8 cellular contexts compared by ENCODE assay signal in genomic region chr14:103384450-103385152, GRCh38. TPM values are rescaled to one million over a fixed set of nuclear protein-coding genes. Genes with fewer than 3 reads are reported as not detected.
DNase-seq lines count a peak whose midpoint lies in the region; ATAC-seq and TF ChIP-seq lines count a peak whose summit lies in the region.

No MANE protein-coding gene starts in this region.

- H3K36me3 Mint-ChIP-seq in CD4-positive, alpha-beta memory T cell = peaks cover 0 to 17% of the 10 kb centered on the region in 2 donors

- TF ChIP-seq CTCF in HCT116 (IDR thresholded peaks at IDR 0.05 in 2 of 3, conservative IDR thresholded peaks at IDR 0.05 in 1 of 3; ENCODE audit: borderline replicate concordance in 1 of 3, insufficient read depth in 1 of 3, low read depth in 2 of 3, low read length in 2 of 3) = no peak
- TF ChIP-seq CTCF in SK-N-SH (IDR thresholded peaks at IDR 0.05) = no peak
- TF ChIP-seq CTCF in foreskin fibroblast (IDR thresholded peaks at IDR 0.05; ENCODE audit: low read depth, low read length) = no peak
- no peak for TF ChIP-seq CTCF in gastrocnemius medialis (IDR thresholded peaks at IDR 0.05 in 4 of 5, conservative IDR thresholded peaks at IDR 0.05 in 1 of 5)

- peaks cover 0 to 2% of the 10 kb centered on the region in 2 donors for H3K27me3 Mint-ChIP-seq in CD4-positive, alpha-beta memory T cell

- H3K79me2 ChIP-seq in HCT116 (ENCODE audit: insufficient read depth, low read length) (peaks cover 44% of the 10 kb centered on the region), SK-N-SH (ENCODE audit: insufficient read depth) (peaks cover 44% of the 10 kb centered on the region)

- H2AFZ ChIP-seq in HCT116 (ENCODE audit: low read depth, low read length, poor library complexity, severe bottlenecking) (no peak overlapping the region), SK-N-SH (ENCODE audit: low read depth) (peak overlapping the region; percentile 77)

- TSS peak; percentile 79 for BruUV-seq in HCT116 (replicated peaks; lab: Mats Ljungman, UMichigan)

- peaks cover 9% of the 10 kb centered on the region; the same call in 1 of the 2 replicates for H4K20me1 ChIP-seq in HCT116 (ENCODE audit: insufficient read depth)
- peaks cover 39% of the 10 kb centered on the region for H4K20me1 ChIP-seq in SK-N-SH (ENCODE audit: insufficient read depth)

- no peak for TF ChIP-seq RAD21 in HCT116 (IDR thresholded peaks at IDR 0.05; ENCODE audit: low read depth)
- no peak for TF ChIP-seq RAD21 in SK-N-SH (IDR thresholded peaks at IDR 0.05; ENCODE audit: low read length)

- H3K27ac Mint-ChIP-seq in CD4-positive, alpha-beta memory T cell = peak overlapping the region; percentile 92 to 97 (median 95)

- no peaks in the 10 kb centered on the region for H3K9me3 ChIP-seq in CD4-positive, alpha-beta memory T cell (ENCODE audit: control insufficient read depth in 1 of 2, low read length in 2 of 2)
- H3K9me3 ChIP-seq in HCT116 (ENCODE audit: control insufficient read depth in 1 of 2, insufficient read depth in 1 of 2, low read depth in 1 of 2, low read length in 2 of 2) (no peaks in the 10 kb centered on the region), SK-N-SH (no peaks in the 10 kb centered on the region), gastrocnemius medialis (no peaks in the 10 kb centered on the region)

- no peaks in the 10 kb centered on the region for H3K9me2 ChIP-seq in HCT116 (ENCODE audit: insufficient read depth)
- H3K9me2 ChIP-seq in SK-N-SH = no peaks in the 10 kb centered on the region

- no peak for TF ChIP-seq POLR2A in HCT116 (IDR thresholded peaks at IDR 0.05; ENCODE audit: borderline replicate concordance, extremely low read depth, insufficient read depth, insufficient read length)
- TF ChIP-seq POLR2A in gastrocnemius medialis (IDR thresholded peaks at IDR 0.05) = no peak

- no peaks in the 10 kb centered on the region for H3K27me3 ChIP-seq in CD4-positive, alpha-beta memory T cell (ENCODE audit: insufficient read depth, low read length)
- H3K27me3 ChIP-seq in HCT116 (ENCODE audit: insufficient read depth, low read length) (no peaks in the 10 kb centered on the region), SK-N-SH (ENCODE audit: insufficient read depth) (no peaks in the 10 kb centered on the region), gastrocnemius medialis (no peaks in the 10 kb centered on the region)

- H3K36me3 ChIP-seq in CD4-positive, alpha-beta memory T cell (ENCODE audit: insufficient read depth, low read length) = no peaks in the 10 kb centered on the region
- no peaks in the 10 kb centered on the region for H3K36me3 ChIP-seq in HCT116 (ENCODE audit: control insufficient read depth in 1 of 2, insufficient read depth in 2 of 2, low read length in 2 of 2)
- H3K36me3 ChIP-seq in SK-N-SH (replicated peaks in 1 of 2; ENCODE audit: control insufficient read depth in 1 of 2, insufficient read depth in 2 of 2, low read length in 1 of 2) = no peaks in the 10 kb centered on the region
- no peaks in the 10 kb centered on the region for H3K36me3 ChIP-seq in gastrocnemius medialis

- peak overlapping the region; percentile 77 for H3K4me2 ChIP-seq in HCT116 (ENCODE audit: low read length)
- peak overlapping the region; percentile 92 for H3K4me2 ChIP-seq in SK-N-SH

- peak overlapping the region; percentile 86 for H3K27ac ChIP-seq in CD4-positive, alpha-beta memory T cell (ENCODE audit: low read depth, low read length)
- H3K27ac ChIP-seq in HCT116 (ENCODE audit: low read depth, low read length) (peak overlapping the region; percentile 87), SK-N-SH (ENCODE audit: low read depth in 2 of 2, low read length in 1 of 2) (peak overlapping the region; percentile 89 to 91), gastrocnemius medialis (peak overlapping the region; percentile 94 to 100 (median 98))

- peaks cover 0 to 2% (median 0%) of the 10 kb centered on the region in 8 donors for H3K9me3 Mint-ChIP-seq in CD4-positive, alpha-beta memory T cell

- peak overlapping the region; percentile 94 for H3K9ac ChIP-seq in HCT116 (ENCODE audit: low read length)
- peak overlapping the region; percentile 97 for H3K9ac ChIP-seq in SK-N-SH

- H3K4me1 ChIP-seq in CD4-positive, alpha-beta memory T cell (ENCODE audit: insufficient read depth, low read length) = peaks cover 33% of the 10 kb centered on the region
- H3K4me1 ChIP-seq in HCT116 (ENCODE audit: control insufficient read depth in 1 of 2, insufficient read depth in 2 of 2, low read length in 2 of 2) (peaks cover 10 to 24% of the 10 kb centered on the region in 2 experiments), SK-N-SH (ENCODE audit: control insufficient read depth in 1 of 2, insufficient read depth in 2 of 2, low read depth in 1 of 2, low read length in 1 of 2) (peaks cover 0 to 10% of the 10 kb centered on the region in 2 experiments; a peak in 1 of 4 replicates), gastrocnemius medialis (peaks cover 25% of the 10 kb centered on the region in 2 donors)

- peak overlapping the region; percentile 67 to 73 for H3K4me3 ChIP-seq in CD4-positive, alpha-beta memory T cell (ENCODE audit: low read length in 2 of 2)
- peak overlapping the region; percentile 97 to 98 for H3K4me3 ChIP-seq in HCT116 (replicated peaks in 1 of 2; ENCODE audit: low read depth in 1 of 2, low read length in 2 of 2)
- peak overlapping the region; percentile 92 to 97 for H3K4me3 ChIP-seq in SK-N-SH (ENCODE audit: low read depth in 2 of 2, low read length in 1 of 2)
- peak overlapping the region; percentile 85 to 98 for H3K4me3 ChIP-seq in foreskin fibroblast (ENCODE audit: low read depth in 1 of 2, low read length in 2 of 2)
- peak overlapping the region; percentile 78 to 100 (median 87) for H3K4me3 ChIP-seq in gastrocnemius medialis

- ATAC-seq in HCT116 = peak; percentile 44
- peak in 1 of 2 donors; percentile 8 for ATAC-seq in gastrocnemius medialis

- intact Hi-C loops in CD4-positive, alpha-beta memory T cell (cut with micrococcal nuclease) = loop anchor here (1.0 kb wide), 2 partner anchors 10 to 51 kb away; no protein-coding TSS in a partner anchor
- intact Hi-C loops in HCT116 (cut with micrococcal nuclease) = loop anchor here (5.0 kb wide), 1 partner anchor 52 kb away; the partner anchor contains the start of gene EIF5
- intact Hi-C loops in gastrocnemius medialis (cut with DNase I; ENCODE audit: low total_unique reads) = loop anchor here (5.0 kb wide), 3 partner anchors 168 to 1067 kb away; partner anchors contain the start of genes KLC1 and ZNF839

- RAD21 ChIA-PET in HCT116 (lab: Charles Lee; ENCODE audit: low non-redundant PET in 1 of 2, low total read pairs in 2 of 2, uncharacterized antibody in 2 of 2, unreplicated experiment in 2 of 2) = no interaction called here

- peak overlapping the region; percentile 89 to 98 (median 95) for H3K4me3 Mint-ChIP-seq in CD4-positive, alpha-beta memory T cell

- POLR2A ChIA-PET in CD4-positive, alpha-beta memory T cell (lab: Charles Lee; ENCODE audit: partially characterized antibody) = interaction anchor here (0.5 to 4.1 kb wide), 10 partner anchors 8 to 536 kb away, joined by 3 to 75 read pairs (median 4); partner anchors contain the start of genes BAG5 and EIF5
- POLR2A ChIA-PET in HCT116 (lab: Charles Lee) (no interaction called here), SK-N-SH (lab: Yijun Ruan, JAX) (interaction anchor here (0.9 to 1.9 kb wide), 2 partner anchors 10 to 50 kb away, joined by 4 to 8 read pairs; partner anchors contain the start of gene EIF5)

- peak in 1 of 5 donors; percentile 11 for DNase-seq in CD4-positive, alpha-beta memory T cell
- DNase-seq in HCT116 (ENCODE audit: low read depth, low spot score) (no peak), SK-N-SH (no peak), foreskin fibroblast (no peak), gastrocnemius medialis (no peak), islet precursor cell (no peak), mesenteric fat pad (ENCODE audit: low spot score) (no peak), cerebellar nuclear complex (lab: John Stamatoyannopoulos, UW) (no peak)

- peaks cover 14% of the 10 kb centered on the region for H3F3A ChIP-seq in SK-N-SH (replicated peaks; ENCODE audit: insufficient read depth)

- TF ChIP-seq EP300 in SK-N-SH (IDR thresholded peaks at IDR 0.05; ENCODE audit: borderline replicate concordance in 1 of 2, low read depth in 1 of 2, low read length in 1 of 2) = peak in 1 of 2 experiments; percentile 45; a peak in 1 of 4 replicates

- H3K4me1 Mint-ChIP-seq in CD4-positive, alpha-beta memory T cell = peaks cover 16 to 46% (median 33%) of the 10 kb centered on the region in 4 donors

- CTCF ChIA-PET in CD4-positive, alpha-beta memory T cell (lab: Charles Lee; ENCODE audit: partially characterized antibody) = interaction anchor here (1.2 to 5.1 kb wide), 2 partner anchors 9 to 12 kb away, joined by 3 to 24 read pairs; no protein-coding TSS in a partner anchor
- CTCF ChIA-PET in HCT116 (lab: Charles Lee) = no interaction called here
- CTCF ChIA-PET in SK-N-SH (lab: Yijun Ruan, JAX) = interaction anchor here (1.0 to 1.9 kb wide), 4 partner anchors 8 to 23 kb away, joined by 3 to 8 read pairs (median 6); no protein-coding TSS in a partner anchor

- in situ Hi-C loops in gastrocnemius medialis (cut with MboI; ENCODE audit: low sequenced_read_pairs in 4 of 4) = no loop called here

- 17% methylated on average over 26 of the region's 31 CpGs for WGBS in SK-N-SH (ENCODE audit: low lambda C conversion rate)

TF ChIP-seq in HCT116, 20 proteins besides CTCF, POLR2A, EP300 and RAD21 (continues in another document):
- TF ChIP-seq MAX (IDR thresholded peaks at IDR 0.05) = no peak

TF ChIP-seq in SK-N-SH, 30 proteins besides CTCF, POLR2A, EP300 and RAD21 (continues in another document):
- TF ChIP-seq NFIC (IDR thresholded peaks at IDR 0.05; ENCODE audit: borderline replicate concordance) = peak; percentile 49; the same call in 1 of the 2 replicates
- peak; percentile 23 for TF ChIP-seq CHD2 (IDR thresholded peaks at IDR 0.05; ENCODE audit: low read length, partially characterized antibody)
- no peak for TF ChIP-seq RFX5 (IDR thresholded peaks at IDR 0.05; ENCODE audit: low read length)

RNA-seq across cellular contexts. Expression of gene MARK3, which starts 0.6 kb away (rescaled TPM):
- total RNA-seq in CD4-positive, alpha-beta memory T cell = 100 to 1,000 TPM; 108 to 113 TPM
- 10 to 100 TPM; 18.4 to 44.7 TPM for polyA plus RNA-seq in CD4-positive, alpha-beta memory T cell
- 72.5 TPM for total RNA-seq in HCT116 (2021; ENCODE audit: unreplicated experiment)
- polyA plus RNA-seq in HCT116 (2012) = 58.5 and 65.3 TPM in 2 replicates
- polyA plus RNA-seq in SK-N-SH (2012; rRNA removed) = 73.4 and 94.5 TPM in 2 replicates
- polyA plus RNA-seq in SK-N-SH (2012; cell fraction: cytosol; rRNA removed) = 49.0 and 50.0 TPM in 2 replicates
- polyA plus RNA-seq in SK-N-SH (2012; cell fraction: nucleus; rRNA removed) = 255 and 313 TPM in 2 replicates
- 10 to 100 TPM; 60.2 to 73.1 (median 71.6) TPM for total RNA-seq in gastrocnemius medialis
- 78.3 TPM for total RNA-seq in mesenteric fat pad

RNA-seq across cellular contexts. Expression of gene EIF5, which starts 50.6 kb away (rescaled TPM):
- 100 to 1,000 TPM; 265 to 269 TPM for total RNA-seq in CD4-positive, alpha-beta memory T cell
- 100 to 1,000 TPM; 333 to 395 TPM for polyA plus RNA-seq in CD4-positive, alpha-beta memory T cell
- total RNA-seq in HCT116 (2021; ENCODE audit: unreplicated experiment) = 238 TPM
- polyA plus RNA-seq in HCT116 (2012) = 220 and 254 TPM in 2 replicates
- polyA plus RNA-seq in SK-N-SH (2012; rRNA removed) = 120 and 127 TPM in 2 replicates
- 113 and 127 TPM in 2 replicates for polyA plus RNA-seq in SK-N-SH (2012; cell fraction: cytosol; rRNA removed)
- polyA plus RNA-seq in SK-N-SH (2012; cell fraction: nucleus; rRNA removed) = 93.2 and 207 TPM in 2 replicates
- total RNA-seq in gastrocnemius medialis = 100 to 1,000 TPM; 313 to 538 (median 374) TPM
- 267 TPM for total RNA-seq in mesenteric fat pad
